ENCODE assay signal across 21 cellular contexts in the genomic region with DNA sequence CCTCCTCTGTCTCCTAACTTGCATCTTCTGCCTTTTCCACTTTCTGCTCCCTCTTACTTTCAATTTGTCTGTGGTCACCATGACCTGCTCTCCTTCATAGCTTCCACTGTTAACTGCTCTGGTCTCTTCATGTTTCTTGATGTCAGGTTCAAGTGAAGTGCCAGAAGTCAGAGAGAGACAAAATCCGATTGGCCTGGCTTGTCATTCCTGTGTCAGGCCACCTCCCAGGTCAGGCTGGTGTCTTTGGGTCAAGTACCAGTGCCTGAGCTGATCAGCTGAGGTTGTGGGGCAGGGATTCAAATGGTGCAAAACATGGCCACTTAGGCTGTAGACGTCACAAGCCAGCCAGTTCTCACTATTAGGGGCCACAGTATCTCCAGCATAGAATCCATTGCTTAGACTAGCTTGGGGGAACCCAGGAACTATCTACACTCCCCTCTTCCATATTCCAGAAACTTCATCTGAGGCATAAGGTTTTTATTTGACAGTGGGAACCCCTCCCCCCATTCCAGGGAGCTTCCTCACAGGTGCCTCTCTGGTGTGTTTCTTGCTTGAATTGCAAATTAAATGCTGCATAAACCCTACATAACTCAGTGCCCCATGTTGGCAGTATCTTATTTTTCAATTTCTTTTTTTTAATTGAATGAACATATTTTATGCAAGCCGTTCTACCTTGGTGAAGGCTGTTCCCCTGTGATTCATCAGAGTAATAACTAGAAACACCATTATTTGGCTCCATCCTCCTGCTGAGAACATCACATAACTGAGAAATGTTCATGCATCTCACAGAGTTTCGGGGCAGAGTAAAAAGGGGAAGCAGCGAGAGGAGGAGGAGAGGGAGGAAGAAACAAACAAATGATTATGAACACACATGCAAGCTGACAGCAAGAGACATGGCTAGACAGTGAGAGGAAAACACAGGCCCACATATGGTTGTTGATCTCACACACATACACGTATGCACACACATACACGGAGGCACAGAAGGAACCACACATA.
DNase-seq lines count a peak whose midpoint lies in the region; ATAC-seq and TF ChIP-seq lines count a peak whose summit lies in the region.
"Had no signal": no experiment of that assay in that cellular context is flagged by ENCODE, and none has a peak within 500 bp of the region (broad histone marks: within the 10 kb centered on the region; RNA-seq: fewer than 3 reads in every experiment).

No MANE protein-coding gene starts in this region.

- H3K27ac ChIP-seq in OCI-LY7 (ENCODE audit: low read depth, low read length, poor library complexity, severe bottlenecking) = peak overlapping the region; percentile 86
- no peak overlapping the region for H3K27ac ChIP-seq in neuronal stem cell (replicated peaks; ENCODE audit: low read length)
- H3K27ac ChIP-seq: brain microvascular endothelial cell, ovary had no signal

- H3K9me3 Mint-ChIP-seq in endothelial cell (ENCODE audit: unreplicated experiment) = peaks cover 5% of the 10 kb centered on the region

- H3K27ac Mint-ChIP-seq in endothelial cell (ENCODE audit: unreplicated experiment) = no peak overlapping the region

- peak; percentile 78 for ATAC-seq in GM21515 (IDR thresholded peaks at IDR 0.05; ENCODE audit: unreplicated experiment)
- no peak for ATAC-seq in stimulated activated naive CD8-positive, alpha-beta T cell treated with anti-CD3 and anti-CD28 coated beads, Interleukin-15, Interleukin-2, amounts not matched to agents 100 U/mL and 50 U/mL, for 24 hours
- ATAC-seq: HCT116, HepG2, right cardiac atrium had no signal

- peak overlapping the region; percentile 73 for H3K4me2 ChIP-seq in OCI-LY7 (ENCODE audit: low read length)
- H3K4me2 ChIP-seq in neuronal stem cell (ENCODE audit: insufficient read depth, low read length, poor library complexity, severe bottlenecking) = no peak overlapping the region

- CTCF ChIA-PET in OCI-LY7 (lab: Charles Lee; ENCODE audit: unreplicated experiment) = interaction anchor here (0.6 kb wide), 1 partner anchor 1740 kb away, joined by 4 read pairs; no protein-coding TSS in a partner anchor

- no peak overlapping the region for H2BK120ac ChIP-seq in neuronal stem cell (ENCODE audit: low read depth, low read length)

- H3K14ac ChIP-seq in neuronal stem cell (ENCODE audit: low read length) = no peak overlapping the region

- no peaks in the 10 kb centered on the region for H4K20me1 ChIP-seq in OCI-LY7 (ENCODE audit: insufficient read depth, low read length)

- intact Hi-C loops in OCI-LY7 (cut with micrococcal nuclease; ENCODE audit: unreplicated experiment) = loop anchor here (2.0 kb wide), 1 partner anchor 177 kb away; no protein-coding TSS in a partner anchor

- H3K23ac ChIP-seq in neuronal stem cell (ENCODE audit: low read depth, low read length, poor library complexity) = no peak overlapping the region

- H3K36me3 ChIP-seq in OCI-LY7 (ENCODE audit: insufficient read depth, low read length) (peaks cover 6% of the 10 kb centered on the region; the same call in 1 of the 2 replicates), neuronal stem cell (replicated peaks in 1 of 2; ENCODE audit: control insufficient read depth in 2 of 2, insufficient read depth in 2 of 2, low read length in 2 of 2) (no peaks in the 10 kb centered on the region)
- H3K36me3 ChIP-seq: brain microvascular endothelial cell, ovary had no signal

- H3K79me1 ChIP-seq in neuronal stem cell (ENCODE audit: low read depth, low read length) = no peaks in the 10 kb centered on the region

- no peaks in the 10 kb centered on the region for H3K79me2 ChIP-seq in OCI-LY7 (ENCODE audit: insufficient read depth, low read depth, low read length)

- no peak for TF ChIP-seq CTCF in OCI-LY7 (conservative IDR thresholded peaks at IDR 0.05; ENCODE audit: low read length)
- TF ChIP-seq CTCF in endothelial cell (IDR thresholded peaks at IDR 0.05; ENCODE audit: unreplicated experiment) = no peak

- H3K4me1 Mint-ChIP-seq in endothelial cell (ENCODE audit: unreplicated experiment) = peaks cover 9% of the 10 kb centered on the region

- H2BK5ac ChIP-seq in neuronal stem cell (ENCODE audit: low read length) = peak overlapping the region; percentile 2

- H3K4me1 ChIP-seq in OCI-LY7 (ENCODE audit: insufficient read depth, low read length, poor library complexity, severe bottlenecking) (peaks cover 52% of the 10 kb centered on the region), neuronal stem cell (ENCODE audit: control insufficient read depth in 2 of 2, insufficient read depth in 1 of 2, low read depth in 1 of 2, low read length in 2 of 2) (peaks cover 5 to 19% of the 10 kb centered on the region in 2 donors)

- peak overlapping the region; percentile 17 for H2BK15ac ChIP-seq in neuronal stem cell (ENCODE audit: low read length)

- no peak overlapping the region for H4K8ac ChIP-seq in neuronal stem cell (ENCODE audit: low read depth, low read length)

- H3K4me3 ChIP-seq in OCI-LY7 (ENCODE audit: low read depth, low read length, poor library complexity, severe bottlenecking) = peak overlapping the region; percentile 44
- H3K4me3 ChIP-seq in neuronal stem cell (ENCODE audit: low read length in 2 of 2) = no peak overlapping the region
- H3K4me3 ChIP-seq: ovary had no signal

- no peak overlapping the region for H3K4ac ChIP-seq in neuronal stem cell (ENCODE audit: low read length)

- H3K9me3 ChIP-seq in OCI-LY7 (ENCODE audit: low read length) (peaks cover 21% of the 10 kb centered on the region), neuronal stem cell (replicated peaks in 1 of 2; ENCODE audit: control insufficient read depth in 2 of 2, insufficient read depth in 1 of 2, low read depth in 1 of 2, low read length in 2 of 2) (peaks cover 14 to 15% of the 10 kb centered on the region in 2 donors)
- H3K9me3 ChIP-seq: ovary had no signal

- H3K18ac ChIP-seq in neuronal stem cell (ENCODE audit: low read length) = peak overlapping the region; percentile 63

- no TSS peak for BruUV-seq in OCI-LY7 (replicated peaks; lab: Mats Ljungman, UMichigan)

- H3K4me3 Mint-ChIP-seq in endothelial cell (ENCODE audit: unreplicated experiment) = no peak overlapping the region

- H2AK5ac ChIP-seq in neuronal stem cell (ENCODE audit: low read depth, low read length) = peak overlapping the region; percentile 24

- no CpG with 5 or more reads among the region's 7 CpGs for WGBS in neuronal stem cell (ENCODE audit: extremely low coverage in 2 of 2, insufficient read length in 2 of 2, insufficient replicate concordance in 1 of 2), 2 donors

- peaks cover 8% of the 10 kb centered on the region for H3K36me3 Mint-ChIP-seq in endothelial cell (ENCODE audit: low read depth, unreplicated experiment)

- POLR2A ChIA-PET in OCI-LY7 (lab: Charles Lee) = interaction anchor here (1.1 to 1.2 kb wide), 2 partner anchors 36 to 40 kb away, joined by 3 read pairs; no protein-coding TSS in a partner anchor

- peaks cover 2% of the 10 kb centered on the region for H3K27me3 Mint-ChIP-seq in endothelial cell (ENCODE audit: unreplicated experiment)

- DNase-seq in SIG-M5 treated with dmso at 0.1 percent for 504 hours (lab: John Stamatoyannopoulos, UW; ENCODE audit: unreplicated experiment) = peak; percentile 16
- DNase-seq in SIG-M5 (lab: John Stamatoyannopoulos, UW) = no peak
- peak; percentile 79 for DNase-seq in OCI-LY7 (ENCODE audit: low spot score)
- DNase-seq in neuronal stem cell (ENCODE audit: low spot score) = no peak
- DNase-seq in stimulated activated naive CD8-positive, alpha-beta T cell treated with anti-CD3 and anti-CD28 coated beads, Interleukin-15, Interleukin-2, amounts not matched to agents 100 U/mL and 50 U/mL, for 24 hours = no peak
- DNase-seq in COR-L47 (lab: John Stamatoyannopoulos, UW) = no peak
- DNase-seq in endothelial cell (ENCODE audit: low spot score) = no peak
- DNase-seq: activated CD4-positive, alpha-beta T cell treated with anti-CD3 and anti-CD28 coated beads for 48 hours; activated effector memory CD4-positive, alpha-beta T cell treated with anti-CD3 and anti-CD28 coated beads, Interleukin-2, amount 50 U/mL, for 16 hours; brain microvascular endothelial cell; C1 segment of cervical spinal cord; mesenchymal stem cell; naive B cell; NCI-H187; NCI-H82; ovary; right cardiac atrium; SW 1271 had no signal

- H2AFZ ChIP-seq in OCI-LY7 (ENCODE audit: low read length) (peak overlapping the region; percentile 53; the same call in 1 of the 2 replicates), neuronal stem cell (ENCODE audit: low read length) (no peak overlapping the region)

- no peaks in the 10 kb centered on the region for H3K9me2 ChIP-seq in OCI-LY7 (ENCODE audit: insufficient read depth, low read length)

- H4K91ac ChIP-seq in neuronal stem cell (ENCODE audit: low read depth, low read length, poor library complexity) = no peak overlapping the region

- H3K27me3 ChIP-seq in neuronal stem cell (ENCODE audit: control insufficient read depth in 3 of 3, insufficient read depth in 3 of 3, low read depth in 1 of 3, low read length in 3 of 3) = no peaks in the 10 kb centered on the region
- H3K27me3 ChIP-seq: brain microvascular endothelial cell, ovary had no signal

- H2BK12ac ChIP-seq in neuronal stem cell (ENCODE audit: low read length) = peak overlapping the region; percentile 36

- H3K9ac ChIP-seq in neuronal stem cell (ENCODE audit: low read depth, low read length, poor library complexity) = no peak overlapping the region

Comparison
In these comparisons a context has a peak if more than half of its experiments do, and no peak if none do; other contexts are left out.
1. DNase-seq: peak in SIG-M5 treated with dmso at 0.1 percent for 504 hours (single experiment) and OCI-LY7 (single experiment); none in SIG-M5 (single experiment), neuronal stem cell (single experiment), stimulated activated naive CD8-positive, alpha-beta T cell treated with anti-CD3 and anti-CD28 coated beads, Interleukin-15, Interleukin-2, amounts not matched to agents 100 U/mL and 50 U/mL, for 24 hours (single experiment), COR-L47 (single experiment) and endothelial cell (single experiment).